8 cellular contexts compared by ENCODE assay signal in genomic region chr9:34380034-34380510, GRCh38. TPM values are rescaled to one million over a fixed set of nuclear protein-coding genes. Genes with fewer than 3 reads are reported as not detected.
DNase-seq lines count a peak whose midpoint lies in the region; ATAC-seq, FAIRE-seq and TF ChIP-seq lines count a peak whose summit lies in the region.

No MANE protein-coding gene starts in this region.

- no peak for TF ChIP-seq CTCF in kidney (IDR thresholded peaks at IDR 0.05; ENCODE audit: borderline replicate concordance, extremely low read depth, insufficient read depth)
- TF ChIP-seq CTCF in WERI-Rb-1 (IDR thresholded peaks at IDR 0.05; ENCODE audit: low read depth, low read length) = no peak

- H3K36me3 Mint-ChIP-seq in activated naive CD8-positive, alpha-beta T cell treated with anti-CD3 and anti-CD28 coated beads, Interleukin-2, amount 50 U/mL, for 24 hours (ENCODE audit: low read depth) = no peaks in the 10 kb centered on the region

- intact Hi-C loops in kidney (cut with DNase I) = no loop called here

- peak; percentile 39 for DNase-seq in NCI-H146 (lab: John Stamatoyannopoulos, UW)
- DNase-seq in NCI-H146 treated with DMSO at 0.1 percent for 48 hours (lab: John Stamatoyannopoulos, UW; ENCODE audit: unreplicated experiment) = no peak
- no peak for DNase-seq in activated naive CD8-positive, alpha-beta T cell treated with anti-CD3 and anti-CD28 coated beads, Interleukin-2, amount 50 U/mL, for 24 hours
- no peak for DNase-seq in kidney
- no peak for DNase-seq in WERI-Rb-1
- DNase-seq in SHP77 treated with DMSO at 0.1 percent for 48 hours (lab: John Stamatoyannopoulos, UW) = no peak
- DNase-seq in Kasumi-1 (lab: John Stamatoyannopoulos, UW) = no peak

- H3K27ac ChIP-seq in kidney (ENCODE audit: low read depth in 2 of 2, low read length in 2 of 2) (peak overlapping the region; percentile 8 to 54), stomach smooth muscle (ENCODE audit: low read length) (peak overlapping the region; percentile 73), WERI-Rb-1 (no peak overlapping the region)

- peaks cover 3% of the 10 kb centered on the region for H3K27me3 Mint-ChIP-seq in activated naive CD8-positive, alpha-beta T cell treated with anti-CD3 and anti-CD28 coated beads, Interleukin-2, amount 50 U/mL, for 24 hours

- no peak for ATAC-seq in activated naive CD8-positive, alpha-beta T cell treated with anti-CD3 and anti-CD28 coated beads, Interleukin-2, amount 50 U/mL, for 24 hours

- H3K27ac Mint-ChIP-seq in activated naive CD8-positive, alpha-beta T cell treated with anti-CD3 and anti-CD28 coated beads, Interleukin-2, amount 50 U/mL, for 24 hours = no peak overlapping the region

- H3K9ac ChIP-seq in kidney (ENCODE audit: low read length in 2 of 2) (peak overlapping the region in 1 of 2 donors; percentile 53), stomach smooth muscle (ENCODE audit: low read length in 2 of 2) (peak overlapping the region in 1 of 2 donors; percentile 16)

- H3K4me1 ChIP-seq in kidney (ENCODE audit: control insufficient read depth in 1 of 2, insufficient read depth in 1 of 2, low read depth in 1 of 2, low read length in 2 of 2) (peaks cover 6 to 19% of the 10 kb centered on the region in 2 donors), stomach smooth muscle (ENCODE audit: control insufficient read depth, insufficient read depth, low read length) (peaks cover 45% of the 10 kb centered on the region)

- H3K4me3 ChIP-seq in kidney (ENCODE audit: low read length in 2 of 2) (peak overlapping the region; percentile 50 to 62), stomach smooth muscle (ENCODE audit: low read length in 2 of 2) (peak overlapping the region; percentile 23 to 70), WERI-Rb-1 (ENCODE audit: low read depth, low read length) (no peak overlapping the region)

- peak overlapping the region; percentile 80 for H3K4me3 Mint-ChIP-seq in activated naive CD8-positive, alpha-beta T cell treated with anti-CD3 and anti-CD28 coated beads, Interleukin-2, amount 50 U/mL, for 24 hours

- H3K27me3 ChIP-seq in stomach smooth muscle (ENCODE audit: control insufficient read depth in 1 of 2, insufficient read depth in 2 of 2, low read length in 2 of 2) (no peaks in the 10 kb centered on the region), WERI-Rb-1 (ENCODE audit: insufficient read depth, low read depth, severe bottlenecking) (no peaks in the 10 kb centered on the region)

- no peaks in the 10 kb centered on the region for H3K9me3 ChIP-seq in kidney (ENCODE audit: control insufficient read depth in 1 of 2, low read length in 2 of 2)
- no peaks in the 10 kb centered on the region for H3K9me3 ChIP-seq in stomach smooth muscle (ENCODE audit: control insufficient read depth in 2 of 2, low read length in 2 of 2)
- H3K9me3 ChIP-seq in WERI-Rb-1 (ENCODE audit: severe bottlenecking) = no peaks in the 10 kb centered on the region

- no peaks in the 10 kb centered on the region for H3K9me3 Mint-ChIP-seq in activated naive CD8-positive, alpha-beta T cell treated with anti-CD3 and anti-CD28 coated beads, Interleukin-2, amount 50 U/mL, for 24 hours

- FAIRE-seq in kidney (lab: Jason Lieb, UNC) = no peak

- H3K4me1 Mint-ChIP-seq in activated naive CD8-positive, alpha-beta T cell treated with anti-CD3 and anti-CD28 coated beads, Interleukin-2, amount 50 U/mL, for 24 hours = peaks cover 38% of the 10 kb centered on the region

- H3K36me3 ChIP-seq in kidney (ENCODE audit: control insufficient read depth in 1 of 2, insufficient read depth in 2 of 2, low read length in 2 of 2) (no peaks in the 10 kb centered on the region), stomach smooth muscle (ENCODE audit: control insufficient read depth in 2 of 2, insufficient read depth in 2 of 2, low read length in 2 of 2) (no peaks in the 10 kb centered on the region), WERI-Rb-1 (no peaks in the 10 kb centered on the region)

RNA-seq across cellular contexts. Expression of gene MYORG, which starts 3.4 kb away (rescaled TPM):
- total RNA-seq in kidney = 8.1 TPM
- 13.5 TPM for polyA plus RNA-seq in kidney (ENCODE audit: insufficient read depth, low read depth, low replicate concordance)

RNA-seq across cellular contexts. Expression of gene NUDT2, which starts 50.7 kb away (rescaled TPM):
- 12.6 TPM for total RNA-seq in kidney
- polyA plus RNA-seq in kidney (ENCODE audit: insufficient read depth, low read depth, low replicate concordance) = 32.1 TPM

RNA-seq across cellular contexts. Expression of gene KIF24, which starts 51.0 kb away (rescaled TPM):
- 2.8 TPM for total RNA-seq in kidney
- polyA plus RNA-seq in kidney (ENCODE audit: insufficient read depth, low read depth, low replicate concordance) = 0.58 TPM
